In the genomic region with DNA sequence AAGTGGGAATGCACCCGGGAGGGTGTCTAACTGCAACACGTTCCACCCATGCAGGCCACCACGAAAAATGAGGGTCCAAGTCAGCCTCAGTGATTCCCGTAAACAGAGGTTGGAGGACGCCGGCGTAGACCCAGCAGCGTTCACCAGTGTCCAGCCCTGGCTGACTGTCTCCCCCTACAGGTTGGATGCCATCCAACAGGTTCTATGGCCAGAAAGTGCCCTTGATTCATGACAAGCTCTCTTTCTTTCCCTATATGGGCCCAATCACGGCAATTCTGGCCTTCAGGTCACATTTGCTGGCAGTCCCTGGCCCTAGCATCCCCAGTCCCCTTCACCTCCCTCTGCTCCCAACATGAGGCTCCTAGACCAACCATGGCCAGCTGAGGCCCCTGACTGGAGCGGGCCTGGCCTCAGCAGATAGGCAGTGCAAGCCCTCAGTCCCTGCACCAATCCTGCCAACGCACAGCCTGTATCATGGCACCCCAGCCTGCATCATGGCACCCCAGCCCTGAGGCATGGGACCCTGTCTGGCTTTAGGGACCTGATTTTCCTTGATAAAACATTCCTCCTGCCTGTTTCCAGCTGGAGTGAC, we compare ENCODE assay signal across 9 cellular contexts.
A peak's percentile ranks its signal among the peaks of the same experiment; 100 is the strongest.
DNase-seq lines count a peak whose midpoint lies in the region; ATAC-seq lines count a peak whose summit lies in the region.
"Had no signal": no experiment of that assay in that cellular context is flagged by ENCODE, and none has a peak within 500 bp of the region (broad histone marks: within the 10 kb centered on the region; RNA-seq: fewer than 3 reads in every experiment).

No MANE protein-coding gene starts in this region.

- no peak overlapping the region for H3K4me3 Mint-ChIP-seq in activated naive CD8-positive, alpha-beta T cell treated with anti-CD3 and anti-CD28 coated beads, Interleukin-2, amount 10 ng/mL, durations not matched to agents 7 days and 5 days

- DNase-seq in ELF-1 (ENCODE audit: low read depth, low spot score) (peak; percentile 59), HPDE6-E6E7 (ENCODE audit: extremely low spot score) (peak; percentile 20), pons (ENCODE audit: low spot score) (peak; percentile 69), NCI-H2107 treated with DMSO at 0.1 percent for 48 hours (lab: John Stamatoyannopoulos, UW; ENCODE audit: unreplicated experiment) (no peak), COR-L47 (lab: John Stamatoyannopoulos, UW) (no peak)
- peak; percentile 32 for DNase-seq in activated naive CD8-positive, alpha-beta T cell treated with anti-CD3 and anti-CD28 coated beads, Interleukin-2, amount 10 ng/mL, durations not matched to agents 7 days and 5 days
- DNase-seq: foreskin melanocyte had no signal

- no peaks in the 10 kb centered on the region for H3K4me1 Mint-ChIP-seq in activated naive CD8-positive, alpha-beta T cell treated with anti-CD3 and anti-CD28 coated beads, Interleukin-2, amount 10 ng/mL, durations not matched to agents 7 days and 5 days

- no peaks in the 10 kb centered on the region for H3K36me3 Mint-ChIP-seq in activated naive CD8-positive, alpha-beta T cell treated with anti-CD3 and anti-CD28 coated beads, Interleukin-2, amount 10 ng/mL, durations not matched to agents 7 days and 5 days

- no peaks in the 10 kb centered on the region for H3K9me3 Mint-ChIP-seq in activated naive CD8-positive, alpha-beta T cell treated with anti-CD3 and anti-CD28 coated beads, Interleukin-2, amount 10 ng/mL, durations not matched to agents 7 days and 5 days

- H3K27ac Mint-ChIP-seq in activated naive CD8-positive, alpha-beta T cell treated with anti-CD3 and anti-CD28 coated beads, Interleukin-2, amount 10 ng/mL, durations not matched to agents 7 days and 5 days, result no peak overlapping the region

- no peak for ATAC-seq in activated naive CD8-positive, alpha-beta T cell treated with anti-CD3 and anti-CD28 coated beads, Interleukin-2, amount 10 ng/mL, durations not matched to agents 7 days and 5 days (ENCODE audit: low read depth)
- ATAC-seq in HG02840 (IDR thresholded peaks at IDR 0.05; ENCODE audit: low FRiP score, unreplicated experiment), result no peak
- ATAC-seq in HG03280 (IDR thresholded peaks at IDR 0.05; ENCODE audit: unreplicated experiment), result no peak

- no peaks in the 10 kb centered on the region for H3K27me3 Mint-ChIP-seq in activated naive CD8-positive, alpha-beta T cell treated with anti-CD3 and anti-CD28 coated beads, Interleukin-2, amount 10 ng/mL, durations not matched to agents 7 days and 5 days

- POLR2A ChIA-PET in activated naive CD8-positive, alpha-beta T cell treated with anti-CD3 and anti-CD28 coated beads, Interleukin-2, amount 10 ng/mL, durations not matched to agents 7 days and 5 days (lab: Charles Lee), result no interaction called here

Comparison
In these comparisons a context has a peak if more than half of its experiments do, and no peak if none do; other contexts are left out.
1. DNase-seq: peak in ELF-1 (single experiment), HPDE6-E6E7 (single experiment), activated naive CD8-positive, alpha-beta T cell treated with anti-CD3 and anti-CD28 coated beads, Interleukin-2, amount 10 ng/mL, durations not matched to agents 7 days and 5 days (single experiment) and pons (single experiment); none in NCI-H2107 treated with DMSO at 0.1 percent for 48 hours (single experiment) and COR-L47 (single experiment).